Comparison of ENCODE assay signal across 1 cellular context in genomic region chr7:1106063-1106782, GRCh38.
TF ChIP-seq lines count a peak whose summit lies in the region.

No MANE protein-coding gene starts in this region.

TF ChIP-seq in H1, 55 proteins besides CTCF, POLR2A, EP300 and RAD21:
- TF ChIP-seq RBBP5 (IDR thresholded peaks at IDR 0.05; ENCODE audit: borderline replicate concordance, low read depth, low read length) (no peak), JUN (IDR thresholded peaks at IDR 0.05; ENCODE audit: low read depth, low read length) (no peak), CREB1 (IDR thresholded peaks at IDR 0.05) (no peak), SP4 (IDR thresholded peaks at IDR 0.05; ENCODE audit: low read length) (no peak), SAP30 (IDR thresholded peaks at IDR 0.05; ENCODE audit: insufficient read depth, insufficient replicate concordance, low read length) (no peak), TEAD4 (IDR thresholded peaks at IDR 0.05; ENCODE audit: low read depth, low read length) (no peak), CBX8 (IDR thresholded peaks at IDR 0.05; ENCODE audit: borderline replicate concordance, low read depth, low read length) (no peak), CTBP2 (IDR thresholded peaks at IDR 0.05; ENCODE audit: borderline replicate concordance, insufficient read depth, insufficient read length, low read length) (no peak), ATF3 (IDR thresholded peaks at IDR 0.05; ENCODE audit: insufficient read depth, low read depth, low read length) (no peak), CHD2 (IDR thresholded peaks at IDR 0.05; ENCODE audit: low read length) (no peak), EZH2 (IDR thresholded peaks at IDR 0.05; ENCODE audit: low read depth, low read length, severe bottlenecking) (no peak), TCF12 (IDR thresholded peaks at IDR 0.05; ENCODE audit: low read depth, low read length) (no peak), KDM4A (IDR thresholded peaks at IDR 0.05; ENCODE audit: low read depth, low read length, severe bottlenecking) (no peak), BCL11A (IDR thresholded peaks at IDR 0.05; ENCODE audit: low read depth in 2 of 2, low read length in 2 of 2) (no peak), ASH2L (IDR thresholded peaks at IDR 0.05; ENCODE audit: low read length) (no peak)
- TF ChIP-seq, protein P1, sequence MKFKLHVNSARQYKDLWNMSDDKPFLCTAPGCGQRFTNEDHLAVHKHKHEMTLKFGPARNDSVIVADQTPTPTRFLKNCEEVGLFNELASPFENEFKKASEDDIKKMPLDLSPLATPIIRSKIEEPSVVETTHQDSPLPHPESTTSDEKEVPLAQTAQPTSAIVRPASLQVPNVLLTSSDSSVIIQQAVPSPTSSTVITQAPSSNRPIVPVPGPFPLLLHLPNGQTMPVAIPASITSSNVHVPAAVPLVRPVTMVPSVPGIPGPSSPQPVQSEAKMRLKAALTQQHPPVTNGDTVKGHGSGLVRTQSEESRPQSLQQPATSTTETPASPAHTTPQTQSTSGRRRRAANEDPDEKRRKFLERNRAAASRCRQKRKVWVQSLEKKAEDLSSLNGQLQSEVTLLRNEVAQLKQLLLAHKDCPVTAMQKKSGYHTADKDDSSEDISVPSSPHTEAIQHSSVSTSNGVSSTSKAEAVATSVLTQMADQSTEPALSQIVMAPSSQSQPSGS (IDR thresholded peaks at IDR 0.05; ENCODE audit: low read length) = no peak
